In the genomic region with DNA sequence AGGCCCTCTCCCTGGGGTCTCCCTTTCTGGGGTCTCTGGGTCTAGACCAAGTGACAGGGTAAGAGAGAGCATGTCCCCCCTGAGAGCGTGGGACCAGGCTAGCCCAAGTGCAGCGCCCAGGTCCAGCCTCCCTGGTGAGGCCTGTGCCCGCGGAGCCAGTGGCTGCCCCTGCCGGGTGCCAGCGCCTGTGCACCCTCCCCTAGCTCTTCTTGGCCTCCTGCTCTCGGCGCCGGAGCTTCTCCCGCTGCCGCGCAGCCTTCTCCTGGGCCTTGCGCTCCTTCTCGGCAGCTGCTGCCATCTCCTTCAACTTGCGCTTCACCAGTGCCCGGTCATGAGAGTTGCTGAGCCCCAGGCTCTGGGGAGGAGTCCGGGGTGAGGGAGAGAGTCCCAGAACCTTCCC, we compare ENCODE assay signal across 1 cellular context.
TF ChIP-seq lines count a peak whose summit lies in the region.

No MANE protein-coding gene starts in this region.

TF ChIP-seq in H1, 55 proteins besides CTCF, POLR2A, EP300 and RAD21:
- TF ChIP-seq KDM1A (IDR thresholded peaks at IDR 0.05; ENCODE audit: borderline replicate concordance, low read length) = no peak
- TF ChIP-seq FOSL1 (IDR thresholded peaks at IDR 0.05; ENCODE audit: insufficient read depth, low read depth, low read length) = no peak
- TF ChIP-seq HDAC2 (IDR thresholded peaks at IDR 0.05; ENCODE audit: borderline replicate concordance in 1 of 2, low read depth in 2 of 2, low read length in 2 of 2) = no peak
- TF ChIP-seq, protein P1, sequence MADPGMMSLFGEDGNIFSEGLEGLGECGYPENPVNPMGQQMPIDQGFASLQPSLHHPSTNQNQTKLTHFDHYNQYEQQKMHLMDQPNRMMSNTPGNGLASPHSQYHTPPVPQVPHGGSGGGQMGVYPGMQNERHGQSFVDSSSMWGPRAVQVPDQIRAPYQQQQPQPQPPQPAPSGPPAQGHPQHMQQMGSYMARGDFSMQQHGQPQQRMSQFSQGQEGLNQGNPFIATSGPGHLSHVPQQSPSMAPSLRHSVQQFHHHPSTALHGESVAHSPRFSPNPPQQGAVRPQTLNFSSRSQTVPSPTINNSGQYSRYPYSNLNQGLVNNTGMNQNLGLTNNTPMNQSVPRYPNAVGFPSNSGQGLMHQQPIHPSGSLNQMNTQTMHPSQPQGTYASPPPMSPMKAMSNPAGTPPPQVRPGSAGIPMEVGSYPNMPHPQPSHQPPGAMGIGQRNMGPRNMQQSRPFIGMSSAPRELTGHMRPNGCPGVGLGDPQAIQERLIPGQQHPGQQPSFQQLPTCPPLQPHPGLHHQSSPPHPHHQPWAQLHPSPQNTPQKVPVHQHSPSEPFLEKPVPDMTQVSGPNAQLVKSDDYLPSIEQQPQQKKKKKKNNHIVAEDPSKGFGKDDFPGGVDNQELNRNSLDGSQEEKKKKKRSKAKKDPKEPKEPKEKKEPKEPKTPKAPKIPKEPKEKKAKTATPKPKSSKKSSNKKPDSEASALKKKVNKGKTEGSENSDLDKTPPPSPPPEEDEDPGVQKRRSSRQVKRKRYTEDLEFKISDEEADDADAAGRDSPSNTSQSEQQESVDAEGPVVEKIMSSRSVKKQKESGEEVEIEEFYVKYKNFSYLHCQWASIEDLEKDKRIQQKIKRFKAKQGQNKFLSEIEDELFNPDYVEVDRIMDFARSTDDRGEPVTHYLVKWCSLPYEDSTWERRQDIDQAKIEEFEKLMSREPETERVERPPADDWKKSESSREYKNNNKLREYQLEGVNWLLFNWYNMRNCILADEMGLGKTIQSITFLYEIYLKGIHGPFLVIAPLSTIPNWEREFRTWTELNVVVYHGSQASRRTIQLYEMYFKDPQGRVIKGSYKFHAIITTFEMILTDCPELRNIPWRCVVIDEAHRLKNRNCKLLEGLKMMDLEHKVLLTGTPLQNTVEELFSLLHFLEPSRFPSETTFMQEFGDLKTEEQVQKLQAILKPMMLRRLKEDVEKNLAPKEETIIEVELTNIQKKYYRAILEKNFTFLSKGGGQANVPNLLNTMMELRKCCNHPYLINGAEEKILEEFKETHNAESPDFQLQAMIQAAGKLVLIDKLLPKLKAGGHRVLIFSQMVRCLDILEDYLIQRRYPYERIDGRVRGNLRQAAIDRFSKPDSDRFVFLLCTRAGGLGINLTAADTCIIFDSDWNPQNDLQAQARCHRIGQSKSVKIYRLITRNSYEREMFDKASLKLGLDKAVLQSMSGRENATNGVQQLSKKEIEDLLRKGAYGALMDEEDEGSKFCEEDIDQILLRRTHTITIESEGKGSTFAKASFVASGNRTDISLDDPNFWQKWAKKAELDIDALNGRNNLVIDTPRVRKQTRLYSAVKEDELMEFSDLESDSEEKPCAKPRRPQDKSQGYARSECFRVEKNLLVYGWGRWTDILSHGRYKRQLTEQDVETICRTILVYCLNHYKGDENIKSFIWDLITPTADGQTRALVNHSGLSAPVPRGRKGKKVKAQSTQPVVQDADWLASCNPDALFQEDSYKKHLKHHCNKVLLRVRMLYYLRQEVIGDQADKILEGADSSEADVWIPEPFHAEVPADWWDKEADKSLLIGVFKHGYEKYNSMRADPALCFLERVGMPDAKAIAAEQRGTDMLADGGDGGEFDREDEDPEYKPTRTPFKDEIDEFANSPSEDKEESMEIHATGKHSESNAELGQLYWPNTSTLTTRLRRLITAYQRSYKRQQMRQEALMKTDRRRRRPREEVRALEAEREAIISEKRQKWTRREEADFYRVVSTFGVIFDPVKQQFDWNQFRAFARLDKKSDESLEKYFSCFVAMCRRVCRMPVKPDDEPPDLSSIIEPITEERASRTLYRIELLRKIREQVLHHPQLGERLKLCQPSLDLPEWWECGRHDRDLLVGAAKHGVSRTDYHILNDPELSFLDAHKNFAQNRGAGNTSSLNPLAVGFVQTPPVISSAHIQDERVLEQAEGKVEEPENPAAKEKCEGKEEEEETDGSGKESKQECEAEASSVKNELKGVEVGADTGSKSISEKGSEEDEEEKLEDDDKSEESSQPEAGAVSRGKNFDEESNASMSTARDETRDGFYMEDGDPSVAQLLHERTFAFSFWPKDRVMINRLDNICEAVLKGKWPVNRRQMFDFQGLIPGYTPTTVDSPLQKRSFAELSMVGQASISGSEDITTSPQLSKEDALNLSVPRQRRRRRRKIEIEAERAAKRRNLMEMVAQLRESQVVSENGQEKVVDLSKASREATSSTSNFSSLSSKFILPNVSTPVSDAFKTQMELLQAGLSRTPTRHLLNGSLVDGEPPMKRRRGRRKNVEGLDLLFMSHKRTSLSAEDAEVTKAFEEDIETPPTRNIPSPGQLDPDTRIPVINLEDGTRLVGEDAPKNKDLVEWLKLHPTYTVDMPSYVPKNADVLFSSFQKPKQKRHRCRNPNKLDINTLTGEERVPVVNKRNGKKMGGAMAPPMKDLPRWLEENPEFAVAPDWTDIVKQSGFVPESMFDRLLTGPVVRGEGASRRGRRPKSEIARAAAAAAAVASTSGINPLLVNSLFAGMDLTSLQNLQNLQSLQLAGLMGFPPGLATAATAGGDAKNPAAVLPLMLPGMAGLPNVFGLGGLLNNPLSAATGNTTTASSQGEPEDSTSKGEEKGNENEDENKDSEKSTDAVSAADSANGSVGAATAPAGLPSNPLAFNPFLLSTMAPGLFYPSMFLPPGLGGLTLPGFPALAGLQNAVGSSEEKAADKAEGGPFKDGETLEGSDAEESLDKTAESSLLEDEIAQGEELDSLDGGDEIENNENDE (IDR thresholded peaks at IDR 0.05; ENCODE audit: insufficient replicate concordance, low read length) = no peak
- TF ChIP-seq GTF2F1 (IDR thresholded peaks at IDR 0.05; ENCODE audit: borderline replicate concordance, low read depth, low read length) = no peak
- no peak for TF ChIP-seq SP1 (IDR thresholded peaks at IDR 0.05; ENCODE audit: low read depth, low read length)
- TF ChIP-seq NANOG (IDR thresholded peaks at IDR 0.05; ENCODE audit: insufficient read depth, low read depth, low read length, poor library complexity, severe bottlenecking) = no peak
- TF ChIP-seq CREB1 (IDR thresholded peaks at IDR 0.05) = no peak
- TF ChIP-seq JUND (IDR thresholded peaks at IDR 0.05; ENCODE audit: low read length) = no peak
- TF ChIP-seq CBX5 (IDR thresholded peaks at IDR 0.05; ENCODE audit: low read depth, low read length) = no peak
- TF ChIP-seq TBP (IDR thresholded peaks at IDR 0.05; ENCODE audit: low read depth, low read length) = no peak
- TF ChIP-seq GABPA (IDR thresholded peaks at IDR 0.05; ENCODE audit: borderline replicate concordance, insufficient read depth, low read length) = no peak
- no peak for TF ChIP-seq BACH1 (IDR thresholded peaks at IDR 0.05; ENCODE audit: low read length)
- TF ChIP-seq ATF2 (IDR thresholded peaks at IDR 0.05; ENCODE audit: low read length) = no peak
TF ChIP-seq in H1: peak in this region for 0.
